9 cellular contexts compared by ENCODE assay signal in genomic region chr18:49562481-49563129, GRCh38. TPM values are rescaled to one million over a fixed set of nuclear protein-coding genes. Genes with fewer than 3 reads are reported as not detected.
DNase-seq lines count a peak whose midpoint lies in the region; ATAC-seq and TF ChIP-seq lines count a peak whose summit lies in the region.
"Had no signal": no experiment of that assay in that cellular context is flagged by ENCODE, and none has a peak within 500 bp of the region (broad histone marks: within the 10 kb centered on the region; RNA-seq: fewer than 3 reads in every experiment).

No MANE protein-coding gene starts in this region.

- intact Hi-C loops in activated CD4-positive, alpha-beta T cell treated with anti-CD3 and anti-CD28 coated beads for 36 hours (cut with DNase I, micrococcal nuclease) = loop anchor here in 1 of 2 experiments (2.0 to 5.0 kb wide), 2 partner anchors 250 to 725 kb away; partner anchors contain the start of genes ACAA2 and CXXC1
- intact Hi-C loops in MCF 10A (cut with micrococcal nuclease) = loop anchor here (2.0 kb wide), 1 partner anchor 128 kb away; no protein-coding TSS in a partner anchor

- H3K36me3 ChIP-seq in kidney epithelial cell (ENCODE audit: control insufficient read depth, insufficient read depth, low read length) = peaks cover 1% of the 10 kb centered on the region
- H3K36me3 ChIP-seq: BE2C had no signal

- H3K4me3 ChIP-seq in kidney epithelial cell (ENCODE audit: low read depth, low read length) = peak overlapping the region; percentile 67

- peaks cover 32% of the 10 kb centered on the region for H3K4me1 Mint-ChIP-seq in activated CD4-positive, alpha-beta T cell treated with anti-CD3 and anti-CD28 coated beads for 36 hours
- peaks cover 49% of the 10 kb centered on the region for H3K4me1 Mint-ChIP-seq in MCF 10A (ENCODE audit: insufficient read depth, unreplicated experiment)
- H3K4me1 Mint-ChIP-seq in stimulated activated naive CD8-positive, alpha-beta T cell treated with anti-CD3 and anti-CD28 coated beads, Interleukin-15, amount 100 ng/mL, for 72 hours = peaks cover 35% of the 10 kb centered on the region

- CTCF ChIA-PET in activated CD4-positive, alpha-beta T cell treated with anti-CD3 and anti-CD28 coated beads for 36 hours (lab: Charles Lee) = no interaction called here
- CTCF ChIA-PET in MCF 10A (lab: Yijun Ruan, JAX) (interaction anchor here (0.5 to 1.4 kb wide), 6 partner anchors 33 to 641 kb away, joined by 3 to 6 read pairs (median 4); no protein-coding TSS in a partner anchor), HEK293T (lab: Yijun Ruan, JAX) (interaction anchor here (1.2 kb wide), 1 partner anchor 296 kb away, joined by 3 read pairs; no protein-coding TSS in a partner anchor)

- H3K27me3 Mint-ChIP-seq in activated CD4-positive, alpha-beta T cell treated with anti-CD3 and anti-CD28 coated beads for 36 hours = peaks cover 59% of the 10 kb centered on the region
- H3K27me3 Mint-ChIP-seq in MCF 10A (ENCODE audit: insufficient read depth, unreplicated experiment) = no peaks in the 10 kb centered on the region
- H3K27me3 Mint-ChIP-seq in stimulated activated naive CD8-positive, alpha-beta T cell treated with anti-CD3 and anti-CD28 coated beads, Interleukin-15, amount 100 ng/mL, for 72 hours = peaks cover 94% of the 10 kb centered on the region

- no peak for ATAC-seq in activated CD4-positive, alpha-beta T cell treated with anti-CD3 and anti-CD28 coated beads for 36 hours
- ATAC-seq in stimulated activated naive CD8-positive, alpha-beta T cell treated with anti-CD3 and anti-CD28 coated beads, Interleukin-15, amount 100 ng/mL, for 72 hours = no peak
- ATAC-seq in GM21447 (IDR thresholded peaks at IDR 0.05; ENCODE audit: unreplicated experiment) = no peak

- H3K36me3 Mint-ChIP-seq in activated CD4-positive, alpha-beta T cell treated with anti-CD3 and anti-CD28 coated beads for 36 hours (ENCODE audit: low read depth) = no peaks in the 10 kb centered on the region
- H3K36me3 Mint-ChIP-seq in MCF 10A (ENCODE audit: insufficient read depth, unreplicated experiment) = peaks cover 5% of the 10 kb centered on the region

- no peaks in the 10 kb centered on the region for H3K27me3 ChIP-seq in kidney epithelial cell (ENCODE audit: control insufficient read depth, insufficient read depth, low read length)

- TF ChIP-seq CTCF in MCF 10A (IDR thresholded peaks at IDR 0.05; ENCODE audit: unreplicated experiment) (no peak), kidney epithelial cell (IDR thresholded peaks at IDR 0.05; ENCODE audit: insufficient read depth, low read length, poor library complexity, severe bottlenecking) (no peak)

- peak overlapping the region; percentile 0 for H3K27ac Mint-ChIP-seq in activated CD4-positive, alpha-beta T cell treated with anti-CD3 and anti-CD28 coated beads for 36 hours
- H3K27ac Mint-ChIP-seq in MCF 10A (ENCODE audit: low read depth, unreplicated experiment) = peak overlapping the region; percentile 1
- peak overlapping the region in 1 of 2 donors; percentile 30 for H3K27ac Mint-ChIP-seq in stimulated activated naive CD8-positive, alpha-beta T cell treated with anti-CD3 and anti-CD28 coated beads, Interleukin-15, amount 100 ng/mL, for 72 hours

- DNase-seq in activated CD4-positive, alpha-beta T cell treated with anti-CD3 and anti-CD28 coated beads for 36 hours = peak; percentile 7
- no peak for DNase-seq in activated CD4-positive, alpha-beta T cell treated with anti-CD3 and anti-CD28 coated beads for 4 hours
- DNase-seq in MCF 10A (ENCODE audit: unreplicated experiment) (peak; percentile 47), kidney epithelial cell (ENCODE audit: low read depth) (no peak), HEK293T (ENCODE audit: extremely low spot score) (no peak), SW480 (ENCODE audit: low spot score) (no peak)
- DNase-seq in stimulated activated naive CD8-positive, alpha-beta T cell treated with anti-CD3 and anti-CD28 coated beads, Interleukin-15, amount 100 ng/mL, for 72 hours = no peak
- DNase-seq: BE2C had no signal

- peak overlapping the region; percentile 63 for H3K4me3 Mint-ChIP-seq in activated CD4-positive, alpha-beta T cell treated with anti-CD3 and anti-CD28 coated beads for 36 hours
- H3K4me3 Mint-ChIP-seq in MCF 10A (ENCODE audit: unreplicated experiment) = peak overlapping the region; percentile 66
- H3K4me3 Mint-ChIP-seq in stimulated activated naive CD8-positive, alpha-beta T cell treated with anti-CD3 and anti-CD28 coated beads, Interleukin-15, amount 100 ng/mL, for 72 hours = peak overlapping the region; percentile 78 to 89

- no peaks in the 10 kb centered on the region for H3K9me3 Mint-ChIP-seq in activated CD4-positive, alpha-beta T cell treated with anti-CD3 and anti-CD28 coated beads for 36 hours (ENCODE audit: low read depth)
- no peaks in the 10 kb centered on the region for H3K9me3 Mint-ChIP-seq in MCF 10A (ENCODE audit: unreplicated experiment)
- H3K9me3 Mint-ChIP-seq in stimulated activated naive CD8-positive, alpha-beta T cell treated with anti-CD3 and anti-CD28 coated beads, Interleukin-15, amount 100 ng/mL, for 72 hours = no peaks in the 10 kb centered on the region

- TSS peak; percentile 23 for BruUV-seq in MCF 10A (replicated peaks; lab: Mats Ljungman, UMichigan)

- POLR2A ChIA-PET in activated CD4-positive, alpha-beta T cell treated with anti-CD3 and anti-CD28 coated beads for 36 hours (lab: Charles Lee) = no interaction called here
- POLR2A ChIA-PET in MCF 10A (lab: Yijun Ruan, JAX) = interaction anchor here (0.7 to 2.6 kb wide), 9 partner anchors 47 to 296 kb away, joined by 3 to 13 read pairs (median 4); partner anchors contain the start of gene C18orf32
- POLR2A ChIA-PET in HEK293T (lab: Yijun Ruan, JAX) = no interaction called here

TF ChIP-seq in HEK293T, 16 proteins besides CTCF, POLR2A, EP300 and RAD21:
- TF ChIP-seq FOXA1 (IDR thresholded peaks at IDR 0.05) (no peak), SP1 (IDR thresholded peaks at IDR 0.05) (no peak), ARNT (IDR thresholded peaks at IDR 0.05) (no peak), BHLHE40 (IDR thresholded peaks at IDR 0.05; ENCODE audit: borderline replicate concordance) (no peak), FOXK2 (IDR thresholded peaks at IDR 0.05) (no peak)
TF ChIP-seq in HEK293T: peak in this region for 0.

RNA-seq across cellular contexts. Expression of gene LIPG, which starts 0.7 kb away (rescaled TPM):
- total RNA-seq in activated CD4-positive, alpha-beta T cell treated with anti-CD3 and anti-CD28 coated beads for 36 hours = under 1 TPM; 0.71 to 0.79 TPM
- 57.8 and 67.6 TPM in 2 replicates for total RNA-seq in MCF 10A (2022)
- 196 and 215 TPM in 2 replicates for total RNA-seq in kidney epithelial cell

Comparison
In these comparisons a context has a peak if more than half of its experiments do, and no peak if none do; other contexts are left out.
1. DNase-seq: peak in activated CD4-positive, alpha-beta T cell treated with anti-CD3 and anti-CD28 coated beads for 36 hours (single experiment) and MCF 10A (single experiment); none in activated CD4-positive, alpha-beta T cell treated with anti-CD3 and anti-CD28 coated beads for 4 hours (0 of 2), kidney epithelial cell (single experiment), stimulated activated naive CD8-positive, alpha-beta T cell treated with anti-CD3 and anti-CD28 coated beads, Interleukin-15, amount 100 ng/mL, for 72 hours (0 of 2), HEK293T (single experiment) and SW480 (single experiment).
2. RNA of gene LIPG, which starts 0.7 kb away (total RNA-seq): 196 to 215 TPM in kidney epithelial cell and 57.8 to 67.6 TPM in MCF 10A; 0.71 to 0.79 TPM in activated CD4-positive, alpha-beta T cell treated with anti-CD3 and anti-CD28 coated beads for 36 hours; every median in the first group is over 10 times any median in the second.
3. Peak in every context shown above with its lines, with median percentiles within 50 percentile points of each other: H3K4me3 Mint-ChIP-seq.